Comparison of ENCODE assay signal across 19 cellular contexts in the genomic region with DNA sequence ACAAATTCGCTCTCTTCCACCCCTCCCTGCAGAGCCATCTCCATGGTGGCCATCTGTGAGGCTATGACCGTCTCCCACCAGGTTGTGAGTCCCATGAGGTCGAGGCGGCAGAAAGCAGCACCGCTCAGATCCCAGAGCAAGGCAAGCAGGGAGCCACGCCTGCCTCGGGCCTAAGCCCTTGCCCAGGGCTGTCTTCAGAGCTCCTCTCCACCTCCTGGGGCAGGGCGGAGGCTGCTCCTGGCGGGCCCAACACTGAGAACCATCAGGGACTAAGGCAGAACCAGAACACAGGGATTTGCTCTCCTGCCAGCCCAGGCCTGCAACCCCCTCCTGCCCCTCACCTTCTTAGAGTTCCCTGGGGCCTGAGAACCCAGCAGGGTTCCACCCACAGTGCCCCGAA.
DNase-seq lines count a peak whose midpoint lies in the region; ATAC-seq and TF ChIP-seq lines count a peak whose summit lies in the region.
"Had no signal": no experiment of that assay in that cellular context is flagged by ENCODE, and none has a peak within 500 bp of the region (broad histone marks: within the 10 kb centered on the region; RNA-seq: fewer than 3 reads in every experiment).

No MANE protein-coding gene starts in this region.

- H2BK120ac ChIP-seq in neuronal stem cell (ENCODE audit: low read depth, low read length): peak overlapping the region; percentile 73

- H3K27me3 Mint-ChIP-seq in activated naive CD4-positive, alpha-beta T cell treated with anti-CD3 and anti-CD28 coated beads, Interleukin-2, amount 50 U/mL, for 24 hours: no peaks in the 10 kb centered on the region
- H3K27me3 Mint-ChIP-seq in CD8-positive, alpha-beta T cell (ENCODE audit: low read depth): no peaks in the 10 kb centered on the region
- H3K27me3 Mint-ChIP-seq in activated T-helper 17 cell treated with anti-CD3 and anti-CD28 coated beads, Interleukin-2, amount 50 U/mL, for 72 hours: no peaks in the 10 kb centered on the region
- H3K27me3 Mint-ChIP-seq: CD8-positive, alpha-beta memory T cell had no signal

- peak overlapping the region; percentile 40 for H2AK5ac ChIP-seq in neuronal stem cell (ENCODE audit: low read depth, low read length)

- H4K8ac ChIP-seq in neuronal stem cell (ENCODE audit: low read depth, low read length): peak overlapping the region; percentile 56

- no peak overlapping the region for H3K14ac ChIP-seq in neuronal stem cell (ENCODE audit: low read length)

- H2BK12ac ChIP-seq in neuronal stem cell (ENCODE audit: low read length): no peak overlapping the region

- H3K9me3 ChIP-seq in CD8-positive, alpha-beta T cell (ENCODE audit: low read length): no peaks in the 10 kb centered on the region
- H3K9me3 ChIP-seq in neuronal stem cell (replicated peaks in 1 of 2; ENCODE audit: control insufficient read depth in 2 of 2, insufficient read depth in 1 of 2, low read depth in 1 of 2, low read length in 2 of 2): no peaks in the 10 kb centered on the region
- H3K9me3 ChIP-seq in body of pancreas: no peaks in the 10 kb centered on the region
- H3K9me3 ChIP-seq: SJCRH30 had no signal

- ATAC-seq in CD8-positive, alpha-beta T cell: no peak
- ATAC-seq in activated T-helper 17 cell treated with anti-CD3 and anti-CD28 coated beads, Interleukin-2, amount 50 U/mL, for 72 hours (replicated peaks): no peak
- no peak for ATAC-seq in HG02610 (IDR thresholded peaks at IDR 0.05; ENCODE audit: unreplicated experiment)
- ATAC-seq in body of pancreas: no peak
- ATAC-seq: HCT116 had no signal

- no peaks in the 10 kb centered on the region for H3K36me3 Mint-ChIP-seq in activated naive CD4-positive, alpha-beta T cell treated with anti-CD3 and anti-CD28 coated beads, Interleukin-2, amount 50 U/mL, for 24 hours
- H3K36me3 Mint-ChIP-seq in CD8-positive, alpha-beta T cell: no peaks in the 10 kb centered on the region
- no peaks in the 10 kb centered on the region for H3K36me3 Mint-ChIP-seq in activated T-helper 17 cell treated with anti-CD3 and anti-CD28 coated beads, Interleukin-2, amount 50 U/mL, for 72 hours (ENCODE audit: low read depth)
- H3K36me3 Mint-ChIP-seq: CD8-positive, alpha-beta memory T cell had no signal

- H3K9ac ChIP-seq in neuronal stem cell (ENCODE audit: low read depth, low read length, poor library complexity): no peak overlapping the region
- H3K9ac ChIP-seq: GM23248 had no signal

- H2AFZ ChIP-seq in neuronal stem cell (ENCODE audit: low read length): peak overlapping the region; percentile 18
- H2AFZ ChIP-seq: GM23248 had no signal

- no peak overlapping the region for H2BK5ac ChIP-seq in neuronal stem cell (ENCODE audit: low read length)

- no peaks in the 10 kb centered on the region for H3K79me1 ChIP-seq in neuronal stem cell (ENCODE audit: low read depth, low read length)

- H3K23ac ChIP-seq in neuronal stem cell (ENCODE audit: low read depth, low read length, poor library complexity): no peak overlapping the region

- H3K9me3 Mint-ChIP-seq in activated naive CD4-positive, alpha-beta T cell treated with anti-CD3 and anti-CD28 coated beads, Interleukin-2, amount 50 U/mL, for 24 hours: no peaks in the 10 kb centered on the region
- no peaks in the 10 kb centered on the region for H3K9me3 Mint-ChIP-seq in CD8-positive, alpha-beta T cell
- no peaks in the 10 kb centered on the region for H3K9me3 Mint-ChIP-seq in activated T-helper 17 cell treated with anti-CD3 and anti-CD28 coated beads, Interleukin-2, amount 50 U/mL, for 72 hours
- H3K9me3 Mint-ChIP-seq: CD8-positive, alpha-beta memory T cell had no signal

- no peaks in the 10 kb centered on the region for H3K36me3 ChIP-seq in CD8-positive, alpha-beta T cell (ENCODE audit: insufficient read depth, low read length)
- H3K36me3 ChIP-seq in neuronal stem cell (replicated peaks in 1 of 2; ENCODE audit: control insufficient read depth in 2 of 2, insufficient read depth in 2 of 2, low read length in 2 of 2): no peaks in the 10 kb centered on the region
- H3K36me3 ChIP-seq in body of pancreas (replicated peaks in 1 of 2; ENCODE audit: insufficient read depth in 1 of 2, low read depth in 2 of 2): no peaks in the 10 kb centered on the region
- H3K36me3 ChIP-seq: SJCRH30 had no signal

- intact Hi-C loops in CD8-positive, alpha-beta T cell (cut with DNase I, micrococcal nuclease): no loop called here
- intact Hi-C loops in body of pancreas (cut with DNase I): no loop called here

- H2BK15ac ChIP-seq in neuronal stem cell (ENCODE audit: low read length): peak overlapping the region; percentile 90

- no peak overlapping the region for H3K4ac ChIP-seq in neuronal stem cell (ENCODE audit: low read length)

- POLR2A ChIA-PET in CD8-positive, alpha-beta T cell (lab: Charles Lee): no interaction called here

- WGBS in neuronal stem cell (ENCODE audit: extremely low coverage in 2 of 2, insufficient read length in 2 of 2, insufficient replicate concordance in 1 of 2), 2 donors: no CpG with 5 or more reads among the region's 10 CpGs
- WGBS in body of pancreas, 2 donors: 89 to 95% methylated on average over 8 to 10 of the region's 10 CpGs

- peaks cover 33% of the 10 kb centered on the region for H3K4me1 Mint-ChIP-seq in activated naive CD4-positive, alpha-beta T cell treated with anti-CD3 and anti-CD28 coated beads, Interleukin-2, amount 50 U/mL, for 24 hours
- H3K4me1 Mint-ChIP-seq in CD8-positive, alpha-beta T cell (ENCODE audit: low read depth): peaks cover 44% of the 10 kb centered on the region
- peaks cover 28% of the 10 kb centered on the region for H3K4me1 Mint-ChIP-seq in activated T-helper 17 cell treated with anti-CD3 and anti-CD28 coated beads, Interleukin-2, amount 50 U/mL, for 72 hours

- peak overlapping the region; percentile 78 for H4K91ac ChIP-seq in neuronal stem cell (ENCODE audit: low read depth, low read length, poor library complexity)

- H3K4me3 ChIP-seq in CD8-positive, alpha-beta T cell (ENCODE audit: low read depth, low read length): no peak overlapping the region
- no peak overlapping the region for H3K4me3 ChIP-seq in neuronal stem cell (ENCODE audit: low read length in 2 of 2)
- H3K4me3 ChIP-seq in body of pancreas: no peak overlapping the region
- H3K4me3 ChIP-seq: GM23248, SJCRH30 had no signal

- peaks cover 29% of the 10 kb centered on the region for H3K4me1 ChIP-seq in CD8-positive, alpha-beta T cell (ENCODE audit: insufficient read depth, low read length)
- peaks cover 0 to 31% of the 10 kb centered on the region in 2 donors for H3K4me1 ChIP-seq in neuronal stem cell (ENCODE audit: control insufficient read depth in 2 of 2, insufficient read depth in 1 of 2, low read depth in 1 of 2, low read length in 2 of 2)
- H3K4me1 ChIP-seq in body of pancreas: no peaks in the 10 kb centered on the region

- TF ChIP-seq POLR2A in body of pancreas (IDR thresholded peaks at IDR 0.05): no peak

- no peak overlapping the region for H3K27ac ChIP-seq in CD8-positive, alpha-beta T cell (ENCODE audit: low read depth, low read length)
- no peak overlapping the region for H3K27ac ChIP-seq in neuronal stem cell (replicated peaks; ENCODE audit: low read length)
- no peak overlapping the region for H3K27ac ChIP-seq in body of pancreas
- H3K27ac ChIP-seq: GM23248 had no signal

- no peak for TF ChIP-seq CTCF in CD8-positive, alpha-beta T cell (IDR thresholded peaks at IDR 0.05)
- no peak for TF ChIP-seq CTCF in body of pancreas (IDR thresholded peaks at IDR 0.05)

- H3K4me3 Mint-ChIP-seq in activated naive CD4-positive, alpha-beta T cell treated with anti-CD3 and anti-CD28 coated beads, Interleukin-2, amount 50 U/mL, for 24 hours: no peak overlapping the region
- no peak overlapping the region for H3K4me3 Mint-ChIP-seq in CD8-positive, alpha-beta T cell
- peak overlapping the region; percentile 69 for H3K4me3 Mint-ChIP-seq in activated T-helper 17 cell treated with anti-CD3 and anti-CD28 coated beads, Interleukin-2, amount 50 U/mL, for 72 hours

- DNase-seq in activated naive CD4-positive, alpha-beta T cell treated with anti-CD3 and anti-CD28 coated beads, Interleukin-2, amount 50 U/mL, for 16 hours: no peak
- DNase-seq in CD8-positive, alpha-beta T cell: no peak
- no peak for DNase-seq in neuronal stem cell (ENCODE audit: low spot score)
- no peak for DNase-seq in body of pancreas
- DNase-seq in NCI-H2081 (lab: John Stamatoyannopoulos, UW): no peak
- DNase-seq: DMS79 treated with DMSO at 0.1 percent for 48 hours, GM23248, MV-4-11, NCI-H1417, NCI-H1930, NCI-H2171 treated with DMSO at 0.1 percent for 48 hours, NCI-H446 treated with DMSO at 0.1 percent for 48 hours, NCI-H748 treated with DMSO at 0.1 percent for 48 hours, SJCRH30 had no signal

- no peak overlapping the region for H3K4me2 ChIP-seq in neuronal stem cell (ENCODE audit: insufficient read depth, low read length, poor library complexity, severe bottlenecking)

- CTCF ChIA-PET in CD8-positive, alpha-beta T cell (lab: Charles Lee): interaction anchor here (1.8 to 3.8 kb wide), 2 partner anchors 53 to 78 kb away, joined by 4 to 29 read pairs; no protein-coding TSS in a partner anchor

- H3K27ac Mint-ChIP-seq in activated naive CD4-positive, alpha-beta T cell treated with anti-CD3 and anti-CD28 coated beads, Interleukin-2, amount 50 U/mL, for 24 hours: peak overlapping the region; percentile 87
- H3K27ac Mint-ChIP-seq in CD8-positive, alpha-beta T cell: peak overlapping the region; percentile 91
- H3K27ac Mint-ChIP-seq in activated T-helper 17 cell treated with anti-CD3 and anti-CD28 coated beads, Interleukin-2, amount 50 U/mL, for 72 hours: peak overlapping the region; percentile 85

- no peaks in the 10 kb centered on the region for H3K27me3 ChIP-seq in CD8-positive, alpha-beta T cell (ENCODE audit: insufficient read depth, low read length)
- H3K27me3 ChIP-seq in neuronal stem cell (ENCODE audit: control insufficient read depth in 3 of 3, insufficient read depth in 3 of 3, low read depth in 1 of 3, low read length in 3 of 3) (peaks cover 0 to 21% (median 0%) of the 10 kb centered on the region in 3 experiments), body of pancreas (no peaks in the 10 kb centered on the region)
- H3K27me3 ChIP-seq: SJCRH30 had no signal

- H3K18ac ChIP-seq in neuronal stem cell (ENCODE audit: low read length): peak overlapping the region; percentile 85
